1 cellular context compared by ENCODE assay signal in the genomic region with DNA sequence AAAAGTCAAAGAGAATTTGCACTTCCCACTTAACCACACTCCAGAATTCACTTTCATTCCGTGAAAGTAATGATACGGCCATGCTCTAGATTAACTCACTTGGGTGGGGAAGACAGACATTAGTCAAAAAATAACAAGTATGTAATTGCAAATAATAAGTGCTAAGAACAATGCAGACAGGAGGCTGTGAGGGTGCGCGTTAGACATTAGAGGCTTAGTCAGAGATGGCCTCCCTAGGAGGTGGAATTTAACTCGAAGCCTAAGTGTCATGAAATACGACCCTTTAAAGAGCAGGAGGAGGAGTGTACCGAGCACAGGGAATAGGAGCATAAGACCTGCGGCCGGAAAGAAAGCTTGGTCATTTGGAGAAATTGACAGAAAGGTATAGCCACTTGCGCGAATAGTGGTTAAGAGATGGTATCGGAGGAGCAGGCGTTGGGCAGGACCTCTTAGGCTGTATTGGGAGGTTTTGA.
TF ChIP-seq lines count a peak whose summit lies in the region.

No MANE protein-coding gene starts in this region.

TF ChIP-seq in GM23338, 12 proteins besides CTCF, POLR2A, EP300 and RAD21 (continued from another document):
- TF ChIP-seq, protein P1, sequence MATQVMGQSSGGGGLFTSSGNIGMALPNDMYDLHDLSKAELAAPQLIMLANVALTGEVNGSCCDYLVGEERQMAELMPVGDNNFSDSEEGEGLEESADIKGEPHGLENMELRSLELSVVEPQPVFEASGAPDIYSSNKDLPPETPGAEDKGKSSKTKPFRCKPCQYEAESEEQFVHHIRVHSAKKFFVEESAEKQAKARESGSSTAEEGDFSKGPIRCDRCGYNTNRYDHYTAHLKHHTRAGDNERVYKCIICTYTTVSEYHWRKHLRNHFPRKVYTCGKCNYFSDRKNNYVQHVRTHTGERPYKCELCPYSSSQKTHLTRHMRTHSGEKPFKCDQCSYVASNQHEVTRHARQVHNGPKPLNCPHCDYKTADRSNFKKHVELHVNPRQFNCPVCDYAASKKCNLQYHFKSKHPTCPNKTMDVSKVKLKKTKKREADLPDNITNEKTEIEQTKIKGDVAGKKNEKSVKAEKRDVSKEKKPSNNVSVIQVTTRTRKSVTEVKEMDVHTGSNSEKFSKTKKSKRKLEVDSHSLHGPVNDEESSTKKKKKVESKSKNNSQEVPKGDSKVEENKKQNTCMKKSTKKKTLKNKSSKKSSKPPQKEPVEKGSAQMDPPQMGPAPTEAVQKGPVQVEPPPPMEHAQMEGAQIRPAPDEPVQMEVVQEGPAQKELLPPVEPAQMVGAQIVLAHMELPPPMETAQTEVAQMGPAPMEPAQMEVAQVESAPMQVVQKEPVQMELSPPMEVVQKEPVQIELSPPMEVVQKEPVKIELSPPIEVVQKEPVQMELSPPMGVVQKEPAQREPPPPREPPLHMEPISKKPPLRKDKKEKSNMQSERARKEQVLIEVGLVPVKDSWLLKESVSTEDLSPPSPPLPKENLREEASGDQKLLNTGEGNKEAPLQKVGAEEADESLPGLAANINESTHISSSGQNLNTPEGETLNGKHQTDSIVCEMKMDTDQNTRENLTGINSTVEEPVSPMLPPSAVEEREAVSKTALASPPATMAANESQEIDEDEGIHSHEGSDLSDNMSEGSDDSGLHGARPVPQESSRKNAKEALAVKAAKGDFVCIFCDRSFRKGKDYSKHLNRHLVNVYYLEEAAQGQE (IDR thresholded peaks at IDR 0.05; ENCODE audit: unreplicated experiment) = no peak
- no peak for TF ChIP-seq EZH2 (IDR thresholded peaks at IDR 0.05; ENCODE audit: low read depth, unreplicated experiment)
- TF ChIP-seq JUNB (IDR thresholded peaks at IDR 0.05; ENCODE audit: unreplicated experiment) = no peak
- no peak for TF ChIP-seq STAT1 (IDR thresholded peaks at IDR 0.05; ENCODE audit: unreplicated experiment)
- TF ChIP-seq CREB1 (CRISPR knock-in tag; IDR thresholded peaks at IDR 0.05; ENCODE audit: low read depth) = no peak
- no peak for TF ChIP-seq POLR2AphosphoS5 (IDR thresholded peaks at IDR 0.05; ENCODE audit: low read depth)
- no peak for TF ChIP-seq NANOG (IDR thresholded peaks at IDR 0.05; ENCODE audit: borderline replicate concordance)
- TF ChIP-seq, protein P2, sequence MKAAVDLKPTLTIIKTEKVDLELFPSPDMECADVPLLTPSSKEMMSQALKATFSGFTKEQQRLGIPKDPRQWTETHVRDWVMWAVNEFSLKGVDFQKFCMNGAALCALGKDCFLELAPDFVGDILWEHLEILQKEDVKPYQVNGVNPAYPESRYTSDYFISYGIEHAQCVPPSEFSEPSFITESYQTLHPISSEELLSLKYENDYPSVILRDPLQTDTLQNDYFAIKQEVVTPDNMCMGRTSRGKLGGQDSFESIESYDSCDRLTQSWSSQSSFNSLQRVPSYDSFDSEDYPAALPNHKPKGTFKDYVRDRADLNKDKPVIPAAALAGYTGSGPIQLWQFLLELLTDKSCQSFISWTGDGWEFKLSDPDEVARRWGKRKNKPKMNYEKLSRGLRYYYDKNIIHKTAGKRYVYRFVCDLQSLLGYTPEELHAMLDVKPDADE (IDR thresholded peaks at IDR 0.05) = no peak
